ENCODE assay signal across 28 cellular contexts in genomic region chr3:129061888-129062834, GRCh38. TPM values are rescaled to one million over a fixed set of nuclear protein-coding genes. Genes with fewer than 3 reads are reported as not detected.
"Had no signal": no experiment of that assay in that cellular context is flagged by ENCODE, and none has a peak within 500 bp of the region (broad histone marks: within the 10 kb centered on the region; RNA-seq: fewer than 3 reads in every experiment).

No MANE protein-coding gene starts in this region.

- H3K27ac ChIP-seq: adrenal gland, esophagus muscularis mucosa, heart right ventricle, VCaP had no signal

- H3K4me1 ChIP-seq: adrenal gland had no signal

- H3K9me3 Mint-ChIP-seq: activated naive CD4-positive, alpha-beta T cell treated with anti-CD3 and anti-CD28 coated beads, Interleukin-2, amount 50 U/mL, for 24 hours; dendritic cell treated with granulocyte-macrophage colony-stimulating factor and Interleukin-4, amounts not matched to agents 40 ng/mL and 50 ng/mL, for 4 days; natural killer cell treated with Interleukin-12 subunit alpha and Interleukin-12 subunit beta and Interleukin-15 and Interleukin-18, amount 100 ng/mL, for 72 hours had no signal

- H3K9me3 ChIP-seq: adrenal gland, esophagus muscularis mucosa, heart right ventricle had no signal

- H3K4me1 Mint-ChIP-seq: activated naive CD4-positive, alpha-beta T cell treated with anti-CD3 and anti-CD28 coated beads, Interleukin-2, amount 50 U/mL, for 24 hours had no signal

- H3K4me3 ChIP-seq: adrenal gland, esophagus muscularis mucosa, heart right ventricle had no signal

- H3K27ac Mint-ChIP-seq: activated naive CD4-positive, alpha-beta T cell treated with anti-CD3 and anti-CD28 coated beads, Interleukin-2, amount 50 U/mL, for 24 hours; dendritic cell treated with granulocyte-macrophage colony-stimulating factor and Interleukin-4, amounts not matched to agents 40 ng/mL and 50 ng/mL, for 4 days had no signal

- ATAC-seq: left ventricle myocardium superior had no signal

- DNase-seq: activated CD4-positive, CD25-positive, alpha-beta regulatory T cell treated with anti-CD3 and anti-CD28 coated beads, Interleukin-2, amount 50 U/mL, for 72 hours; activated CD8-positive, alpha-beta memory T cell treated with anti-CD3 and anti-CD28 coated beads for 24 hours; activated CD8-positive, alpha-beta memory T cell treated with anti-CD3 and anti-CD28 coated beads, Interleukin-2, amount 50 U/mL, for 48 hours; activated effector memory CD4-positive, alpha-beta T cell treated with Interleukin-2 at 50 U/mL for 16 hours; activated T-cell treated with anti-CD3 and anti-CD28 coated beads, Interleukin-2, amount 50 U/mL, for 48 hours; adrenal gland; effector CD8-positive, alpha-beta T cell; heart right ventricle; immature natural killer cell; kidney glomerular epithelial cell; left ventricle myocardium superior; mesendoderm; nucleus accumbens; stimulated activated CD4-positive, alpha-beta T cell treated with anti-CD3 and anti-CD28 coated beads, Interleukin-12 subunit alpha, Interleukin-12 subunit beta, amount 100 ng/mL, for 4 hours; stimulated activated CD4-positive, alpha-beta T cell treated with anti-CD3 and anti-CD28 coated beads, Interleukin-1b, Interleukin-23, amount 100 ng/mL, for 48 hours; stimulated activated CD8-positive, alpha-beta memory T cell treated with anti-CD3 and anti-CD28 coated beads, Interleukin-4, amount 100 ng/mL, for 48 hours; stimulated activated naive CD4-positive, alpha-beta T cell; T-helper 2 cell had no signal

- H3K27me3 ChIP-seq: adrenal gland, esophagus muscularis mucosa, heart right ventricle had no signal

- H3K36me3 ChIP-seq: adrenal gland, esophagus muscularis mucosa, heart right ventricle had no signal

- H3K27me3 Mint-ChIP-seq: activated naive CD4-positive, alpha-beta T cell treated with anti-CD3 and anti-CD28 coated beads, Interleukin-2, amount 50 U/mL, for 24 hours; natural killer cell treated with Interleukin-12 subunit alpha and Interleukin-12 subunit beta and Interleukin-15 and Interleukin-18, amount 100 ng/mL, for 72 hours had no signal

- H3K36me3 Mint-ChIP-seq: activated naive CD4-positive, alpha-beta T cell treated with anti-CD3 and anti-CD28 coated beads, Interleukin-2, amount 50 U/mL, for 24 hours; immature natural killer cell; natural killer cell treated with Interleukin-12 subunit alpha and Interleukin-12 subunit beta and Interleukin-15 and Interleukin-18, amount 100 ng/mL, for 72 hours had no signal

- H3K4me3 Mint-ChIP-seq: activated naive CD4-positive, alpha-beta T cell treated with anti-CD3 and anti-CD28 coated beads, Interleukin-2, amount 50 U/mL, for 24 hours; dendritic cell treated with granulocyte-macrophage colony-stimulating factor and Interleukin-4, amounts not matched to agents 40 ng/mL and 50 ng/mL, for 4 days; immature natural killer cell; natural killer cell treated with Interleukin-12 subunit alpha and Interleukin-12 subunit beta and Interleukin-15 and Interleukin-18, amount 100 ng/mL, for 72 hours had no signal

RNA-seq across cellular contexts. Expression of gene GP9, which starts 1.6 kb away (rescaled TPM):
- total RNA-seq: adrenal gland, bronchial epithelial cell, cerebellum, endothelial cell of umbilical vein, heart right ventricle, left ventricle myocardium superior, mucosa of gallbladder, renal cortical epithelial cell had no signal
- polyA plus RNA-seq: endothelial cell of umbilical vein had no signal
